Comparison of ENCODE assay signal across 21 cellular contexts in genomic region chr2:109355192-109355843, GRCh38.
A peak's percentile ranks its signal among the peaks of the same experiment; 100 is the strongest.
DNase-seq lines count a peak whose midpoint lies in the region; ATAC-seq and TF ChIP-seq lines count a peak whose summit lies in the region.
"Had no signal": no experiment of that assay in that cellular context is flagged by ENCODE, and none has a peak within 500 bp of the region (broad histone marks: within the 10 kb centered on the region; RNA-seq: fewer than 3 reads in every experiment).

No MANE protein-coding gene starts in this region.

- H3F3A ChIP-seq in MM.1S (ENCODE audit: insufficient read depth, low read length), result peaks cover 23% of the 10 kb centered on the region

- 84 to 87% (median 86%) methylated on average over 8 of the region's 8 CpGs for WGBS in stomach, 5 donors

- no peaks in the 10 kb centered on the region for H4K20me1 ChIP-seq in MM.1S (ENCODE audit: insufficient read depth, low read length)

- H3K4me1 ChIP-seq in MM.1S (ENCODE audit: low read length), result peaks cover 36% of the 10 kb centered on the region
- H3K4me1 ChIP-seq in stomach, result peaks cover 13 to 21% (median 15%) of the 10 kb centered on the region in 4 donors
- H3K4me1 ChIP-seq in SJCRH30, result peaks cover 7% of the 10 kb centered on the region; the same call in 1 of the 2 replicates
- H3K4me1 ChIP-seq: BE2C, HAP-1 had no signal

- H3K27me3 ChIP-seq in MM.1S (replicated peaks; ENCODE audit: insufficient read depth, low read length) (no peaks in the 10 kb centered on the region), stomach (no peaks in the 10 kb centered on the region), SJCRH30 (no peaks in the 10 kb centered on the region)
- H3K27me3 ChIP-seq: BE2C, Peyer's patch had no signal

- TF ChIP-seq POLR2A in stomach (IDR thresholded peaks at IDR 0.05) (no peak), GM18505 (IDR thresholded peaks at IDR 0.05; ENCODE audit: borderline replicate concordance, extremely low read depth, insufficient read depth, insufficient read length) (no peak)

- intact Hi-C loops in stomach (cut with DNase I; ENCODE audit: low total_unique reads), result no loop called here

- DNase-seq in AG10803 (ENCODE audit: low read depth), result peak; percentile 23
- DNase-seq in MM.1S, result peak; percentile 59
- peak; percentile 33 for DNase-seq in coronary artery (ENCODE audit: low spot score)
- DNase-seq in stomach, result peak; percentile 9
- DNase-seq in SJCRH30, result no peak
- no peak for DNase-seq in inferior parietal cortex (ENCODE audit: extremely low spot score)
- DNase-seq in GDM1 (lab: John Stamatoyannopoulos, UW), result no peak
- DNase-seq: BE2C; CD4-positive, CD25-positive, alpha-beta regulatory T cell; COR-L47; IMR-90; Karpas-422; NCI-H1048; NCI-H1436; NCI-H1930; NCI-H526 treated with DMSO at 0.1 percent for 48 hours had no signal

- no peaks in the 10 kb centered on the region for H3K9me2 ChIP-seq in MM.1S (replicated peaks; ENCODE audit: insufficient read depth, low read length)

- H3K4me3 ChIP-seq in AG10803 (ENCODE audit: low read length) (no peak overlapping the region), MM.1S (ENCODE audit: low read length) (no peak overlapping the region), coronary artery (no peak overlapping the region), stomach (no peak overlapping the region), SJCRH30 (no peak overlapping the region)
- H3K4me3 ChIP-seq: HAP-1, Peyer's patch had no signal

- H2AFZ ChIP-seq in MM.1S (ENCODE audit: low read length), result no peak overlapping the region

- ATAC-seq in GM18505 (IDR thresholded peaks at IDR 0.05; ENCODE audit: unreplicated experiment), result no peak
- ATAC-seq: Right ventricle myocardium inferior had no signal

- no peak for TF ChIP-seq EP300 in stomach (IDR thresholded peaks at IDR 0.05)

- H3K4me2 ChIP-seq in MM.1S (ENCODE audit: low read depth, low read length), result no peak overlapping the region

- no peak for TF ChIP-seq CTCF in AG10803 (conservative IDR thresholded peaks at IDR 0.05; ENCODE audit: low read length)
- TF ChIP-seq CTCF in MM.1S (IDR thresholded peaks at IDR 0.05; ENCODE audit: low read length), result no peak
- TF ChIP-seq CTCF in coronary artery (IDR thresholded peaks at IDR 0.05), result no peak
- no peak for TF ChIP-seq CTCF in stomach (IDR thresholded peaks at IDR 0.05)

- H3K9me3 ChIP-seq in MM.1S (replicated peaks; ENCODE audit: insufficient read depth, low read length), result no peaks in the 10 kb centered on the region
- peaks cover 0 to 6% (median 2%) of the 10 kb centered on the region in 4 donors for H3K9me3 ChIP-seq in stomach
- no peaks in the 10 kb centered on the region for H3K9me3 ChIP-seq in SJCRH30 (replicated peaks)
- H3K9me3 ChIP-seq: BE2C, HAP-1, Peyer's patch had no signal

- peaks cover 41% of the 10 kb centered on the region for H3K79me2 ChIP-seq in MM.1S (ENCODE audit: low read length)

- no peak overlapping the region for H3K9ac ChIP-seq in MM.1S (ENCODE audit: low read length)

- H3K27ac ChIP-seq in MM.1S (ENCODE audit: low read length) (peak overlapping the region; percentile 5; the same call in 1 of the 2 replicates), coronary artery (no peak overlapping the region), stomach (no peak overlapping the region), SJCRH30 (no peak overlapping the region)
- H3K27ac ChIP-seq: HL-60, Peyer's patch had no signal

- H3K36me3 ChIP-seq in MM.1S (replicated peaks; ENCODE audit: insufficient read depth, low read length) (no peaks in the 10 kb centered on the region), stomach (no peaks in the 10 kb centered on the region), SJCRH30 (no peaks in the 10 kb centered on the region)
- H3K36me3 ChIP-seq: BE2C, HAP-1, Peyer's patch had no signal

Comparison
In these comparisons a context has a peak if more than half of its experiments do, and no peak if none do; other contexts are left out.
1. DNase-seq: peak in AG10803 (single experiment), MM.1S (single experiment), coronary artery (single experiment) and stomach (single experiment); none in SJCRH30 (0 of 2), inferior parietal cortex (single experiment) and GDM1 (single experiment).